ENCODE assay signal across 9 cellular contexts in the genomic region with DNA sequence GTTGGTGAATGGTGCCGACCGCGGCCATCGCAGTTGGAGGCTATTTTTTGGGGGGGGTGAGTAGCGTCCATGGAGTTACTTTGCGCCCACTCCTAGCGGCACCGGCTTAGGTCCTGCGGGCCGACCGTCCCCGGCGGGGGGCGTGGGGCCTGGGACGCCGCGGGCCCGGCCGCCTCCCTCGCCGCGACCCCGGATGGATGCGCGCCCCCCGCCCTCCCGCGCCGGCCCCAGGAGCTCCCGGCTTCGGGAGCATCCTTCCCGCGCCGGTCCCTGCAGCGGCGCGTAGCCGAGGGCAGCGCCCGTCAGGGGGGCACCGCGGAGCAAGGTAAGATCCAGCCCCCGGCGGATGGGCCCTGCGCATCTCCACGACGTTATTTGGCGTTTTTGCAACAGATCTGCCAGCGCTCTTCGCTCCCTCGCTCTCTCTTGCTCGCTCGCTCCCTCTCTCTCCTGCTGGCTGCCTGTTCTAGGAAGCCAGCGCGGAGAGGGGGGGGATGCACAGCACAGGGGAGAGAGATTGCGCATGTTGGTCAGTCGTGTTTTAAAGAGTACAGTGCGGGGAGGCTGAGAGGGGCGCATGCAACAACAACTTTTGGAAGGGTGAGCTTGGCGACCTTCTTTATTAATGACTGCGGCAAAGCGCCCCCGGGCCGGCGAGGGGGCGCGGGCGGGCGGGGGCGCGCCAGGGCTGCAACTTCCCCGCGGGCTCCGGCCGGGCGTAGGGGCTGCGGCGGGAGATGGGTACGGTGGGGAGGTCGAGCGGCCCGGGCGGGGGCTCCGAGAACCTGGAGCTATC. TPM values are rescaled to one million over a fixed set of nuclear protein-coding genes. Genes with fewer than 3 reads are reported as not detected.
DNase-seq lines count a peak whose midpoint lies in the region; ATAC-seq, FAIRE-seq and TF ChIP-seq lines count a peak whose summit lies in the region.
"Had no signal": no experiment of that assay in that cellular context is flagged by ENCODE, and none has a peak within 500 bp of the region (broad histone marks: within the 10 kb centered on the region; RNA-seq: fewer than 3 reads in every experiment).

No MANE protein-coding gene starts in this region.

- in situ Hi-C loops in HepG2 (cut with HindIII; ENCODE audit: extremely low pct_ligation_motif_present, low pct_unique_long_range_greater_than_20kb): no loop called here

- under 1% methylated on average over 25 of the region's 84 CpGs for WGBS in HepG2 (ENCODE audit: low lambda C conversion rate)

- POLR2A ChIA-PET in HepG2 (lab: Yijun Ruan, JAX): interaction anchor here (1.2 to 6.9 kb wide), 9 partner anchors 14 to 154 kb away, joined by 4 to 109 read pairs (median 48); partner anchors contain the start of genes CDKN2AIPNL and UBE2B

- TF ChIP-seq RAD21 in HepG2 (CRISPR knock-in tag; IDR thresholded peaks at IDR 0.05): no peak

- no peak overlapping the region for H2AFZ ChIP-seq in HepG2 (ENCODE audit: low read length)

- H4K20me1 ChIP-seq in HepG2 (ENCODE audit: insufficient read depth, low read length): no peaks in the 10 kb centered on the region

- DNase-seq in ELR (ENCODE audit: low read depth): peak; percentile 84
- DNase-seq in NCI-H510A (lab: John Stamatoyannopoulos, UW): peak; percentile 59
- DNase-seq in activated CD4-positive, alpha-beta T cell treated with anti-CD3 and anti-CD28 coated beads, Interleukin-2, amount 50 U/mL, for 4 hours: peak; percentile 52 to 56
- DNase-seq in dorsolateral prefrontal cortex: peak; percentile 51 to 80 (median 74)
- DNase-seq in HepG2 (ENCODE audit: low spot score): peak; percentile 61
- peak; percentile 61 for DNase-seq in stimulated activated CD4-positive, alpha-beta T cell treated with anti-CD3 and anti-CD28 coated beads, Interleukin-4, amount 100 ng/mL, for 1 hour
- DNase-seq in GOT3 (lab: John Stamatoyannopoulos, UW): no peak

- no peak for FAIRE-seq in HepG2 (lab: Jason Lieb, UNC)
- FAIRE-seq: islet of Langerhans had no signal

- 0 out of 5 replicates have a peak, but pooled peaks cover 0 to 1% of the 10 kb centered on the region in 2 experiments for H3K36me3 ChIP-seq in HepG2 (replicated peaks in 1 of 2; ENCODE audit: control insufficient read depth in 1 of 2, insufficient read depth in 2 of 2, low read length in 2 of 2)

- peak overlapping the region; percentile 67 to 98 (median 92) for H3K4me3 ChIP-seq in dorsolateral prefrontal cortex
- H3K4me3 ChIP-seq in HepG2 (replicated peaks in 1 of 3; ENCODE audit: insufficient read depth in 1 of 3, low read depth in 2 of 3, low read length in 3 of 3): peak overlapping the region; percentile 85 to 92 (median 86)

- intact Hi-C loops in dorsolateral prefrontal cortex (cut with DNase I): loop anchor here (1.0 to 10.0 kb wide), 7 partner anchors 46 to 319 kb away; partner anchors contain the start of genes CDKN2AIPNL (in 2 of the 2), UBE2B (in 2 of the 2), C5orf24 (in 1 of the 2) and SAR1B (in 1 of the 2)
- intact Hi-C loops in HepG2 (cut with micrococcal nuclease; ENCODE audit: unreplicated experiment): loop anchor here (1.0 to 5.0 kb wide), 4 partner anchors 19 to 114 kb away; no protein-coding TSS in a partner anchor

- TF ChIP-seq CTCF in dorsolateral prefrontal cortex (IDR thresholded peaks at IDR 0.05 in 54 of 56, conservative IDR thresholded peaks at IDR 0.05 in 2 of 56; ENCODE audit: low read depth in 1 of 56, partially characterized antibody in 56 of 56) (peak in 7 of 56 donors; percentile 5 to 30 (median 12)), HepG2 (CRISPR knock-in tag; IDR thresholded peaks at IDR 0.05) (peak; percentile 18; the same call in 1 of the 2 replicates)

- H3K9ac ChIP-seq in HepG2 (ENCODE audit: insufficient read depth, low read depth, low read length): peak overlapping the region; percentile 83

- H3K4me2 ChIP-seq in HepG2 (ENCODE audit: low read depth, low read length): peak overlapping the region; percentile 92

- peaks cover 27% of the 10 kb centered on the region for H3K79me2 ChIP-seq in HepG2 (ENCODE audit: insufficient read depth, low read length)

- BruUV-seq in HepG2 (replicated peaks; lab: Mats Ljungman, UMichigan): TSS peak; percentile 64

- H3K9me3 ChIP-seq in HepG2 (ENCODE audit: low read length): no peaks in the 10 kb centered on the region

- ATAC-seq in HG02852 (IDR thresholded peaks at IDR 0.05; ENCODE audit: unreplicated experiment) (peak; percentile 9), HepG2 (peak; percentile 23)

- peak in 1 of 2 experiments; percentile 43; a peak in 2 of 4 replicates for TF ChIP-seq POLR2A in HepG2 (IDR thresholded peaks at IDR 0.05; ENCODE audit: insufficient read depth in 1 of 2, low read depth in 2 of 2, low read length in 2 of 2)

- H3K27ac ChIP-seq in dorsolateral prefrontal cortex (peak overlapping the region; percentile 94 to 100 (median 100)), HepG2 (ENCODE audit: extremely low read length, insufficient read depth, low read length) (peak overlapping the region; percentile 95)

- CTCF ChIA-PET in HepG2 (lab: Yijun Ruan, JAX; ENCODE audit: low intra/inter-chr PET ratio, low total read pairs): interaction anchor here (1.9 kb wide), 1 partner anchor 14 kb away, joined by 4 read pairs; no protein-coding TSS in a partner anchor

- TF ChIP-seq EP300 in HepG2 (IDR thresholded peaks at IDR 0.05; ENCODE audit: low read depth in 2 of 2, low read length in 2 of 2) (no peak), HepG2 (CRISPR knock-in tag; IDR thresholded peaks at IDR 0.05; ENCODE audit: borderline replicate concordance) (no peak)

- H3K4me1 ChIP-seq in HepG2 (ENCODE audit: insufficient read depth, low read length): peaks cover 46% of the 10 kb centered on the region

- H3K27me3 ChIP-seq in dorsolateral prefrontal cortex (no peaks in the 10 kb centered on the region), HepG2 (ENCODE audit: control insufficient read depth in 1 of 2, insufficient read depth in 2 of 2, low read length in 2 of 2) (no peaks in the 10 kb centered on the region; a peak in 1 of 5 replicates)

TF ChIP-seq in HepG2, 621 proteins besides CTCF, POLR2A, EP300 and RAD21 (continues in another document):
- TF ChIP-seq ZBTB7B (CRISPR knock-in tag; IDR thresholded peaks at IDR 0.05) (peak; percentile 69; the same call in 1 of the 2 replicates), XRCC5 (optimal IDR thresholded peaks at IDR 0.05; ENCODE audit: low read length) (peak; percentile 44), STAG1 (CRISPR knock-in tag; IDR thresholded peaks at IDR 0.05) (0 out of 2 replicates have a peak, but pooled peaks have one; percentile 14), ZC3H4 (CRISPR knock-in tag; IDR thresholded peaks at IDR 0.05; ENCODE audit: borderline replicate concordance) (peak; percentile 90), NFKB2 (CRISPR knock-in tag; IDR thresholded peaks at IDR 0.05; ENCODE audit: borderline replicate concordance) (peak; percentile 55; the same call in 1 of the 2 replicates)
- TF ChIP-seq, protein P1, sequence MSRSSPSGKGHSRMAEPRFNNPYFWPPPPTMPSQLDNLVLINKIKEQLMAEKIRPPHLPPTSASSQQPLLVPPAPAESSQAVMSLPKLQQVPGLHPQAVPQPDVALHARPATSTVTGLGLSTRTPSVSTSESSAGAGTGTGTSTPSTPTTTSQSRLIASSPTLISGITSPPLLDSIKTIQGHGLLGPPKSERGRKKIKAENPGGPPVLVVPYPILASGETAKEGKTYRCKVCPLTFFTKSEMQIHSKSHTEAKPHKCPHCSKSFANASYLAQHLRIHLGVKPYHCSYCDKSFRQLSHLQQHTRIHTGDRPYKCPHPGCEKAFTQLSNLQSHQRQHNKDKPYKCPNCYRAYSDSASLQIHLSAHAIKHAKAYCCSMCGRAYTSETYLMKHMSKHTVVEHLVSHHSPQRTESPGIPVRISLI (CRISPR knock-in tag; IDR thresholded peaks at IDR 0.05; ENCODE audit: borderline replicate concordance): 0 out of 2 replicates have a peak, but pooled peaks have one; percentile 25

RNA-seq across cellular contexts. Expression of gene JADE2, which starts 0.4 kb away (rescaled TPM):
- total RNA-seq in dorsolateral prefrontal cortex: 100 to 1,000 TPM in 59 of 120 experiments, 10 to 100 TPM in 61; 64.6 to 141 (median 99.8) TPM
- total RNA-seq in HepG2 (2016; rRNA removed; fragmentation: Illumina TruSeq; extraction: Trizol): 15.1 and 15.6 TPM in 2 replicates
- 3.9 and 4.4 TPM in 2 replicates for total RNA-seq in HepG2 (2016; cell fraction: cytosol; rRNA removed; fragmentation: Illumina TruSeq; extraction: Trizol; ENCODE audit: low read depth)
- total RNA-seq in HepG2 (2016; cell fraction: insoluble cytoplasmic fraction; rRNA removed; fragmentation: Illumina TruSeq; extraction: Trizol): 15.7 and 16.4 TPM in 2 replicates
- 9.9 and 14.2 TPM in 2 replicates for total RNA-seq in HepG2 (2016; cell fraction: membrane; rRNA removed; fragmentation: Illumina TruSeq; extraction: Trizol)
- 10.7 and 11.7 TPM in 2 replicates for total RNA-seq in HepG2 (2016; cell fraction: nucleus; rRNA removed; fragmentation: Illumina TruSeq; extraction: Trizol)
- 7.5 and 9.1 TPM in 2 replicates for polyA plus RNA-seq in HepG2 (2011; rRNA removed)
- polyA plus RNA-seq in HepG2 (2011; cell fraction: cytosol; rRNA removed): 6.2 and 7.4 TPM in 2 replicates
- polyA plus RNA-seq in HepG2 (2011; cell fraction: nucleus; rRNA removed): 10.9 and 11.6 TPM in 2 replicates
- 5.4 and 7.6 TPM in 2 replicates for polyA plus RNA-seq in HepG2 (2012)
- 1.7 and 2.3 TPM in 2 replicates for polyA plus RNA-seq in HepG2 (2016; cell fraction: cytosol; fragmentation: Illumina TruSeq; extraction: Trizol; ENCODE audit: low read depth)
- 10.3 and 12.8 TPM in 2 replicates for polyA plus RNA-seq in HepG2 (2016; cell fraction: insoluble cytoplasmic fraction; fragmentation: Illumina TruSeq; extraction: Trizol; ENCODE audit: low read depth)
- polyA plus RNA-seq in HepG2 (2016; cell fraction: membrane; fragmentation: Illumina TruSeq; extraction: Trizol; ENCODE audit: low read depth): 4.9 and 6.8 TPM in 2 replicates
- 12.5 and 13.5 TPM in 2 replicates for polyA plus RNA-seq in HepG2 (2016; cell fraction: nucleus; fragmentation: Illumina TruSeq; extraction: Trizol; ENCODE audit: insufficient read depth, low read depth)
- polyA minus RNA-seq in HepG2 (2011; rRNA and poly(A)+ RNA removed; ENCODE audit: low replicate concordance): 17.4 and 97.1 TPM in 2 replicates
- 6.2 and 12.3 TPM in 2 replicates for polyA minus RNA-seq in HepG2 (2011; cell fraction: cytosol; rRNA and poly(A)+ RNA removed)
- 7.2 and 7.7 TPM in 2 replicates for polyA minus RNA-seq in HepG2 (2011; cell fraction: nucleus; rRNA and poly(A)+ RNA removed)
